3 cellular contexts compared by ENCODE assay signal in genomic region chr16:65746941-65747340, GRCh38.
TF ChIP-seq lines count a peak whose summit lies in the region.

No MANE protein-coding gene starts in this region.

TF ChIP-seq in A549, 52 proteins besides CTCF, POLR2A, EP300 and RAD21:
- TF ChIP-seq MAFK (IDR thresholded peaks at IDR 0.05; ENCODE audit: partially characterized antibody) (peak; percentile 70), ZC3H11A (IDR thresholded peaks at IDR 0.05) (no peak)

TF ChIP-seq in IMR-90, 13 proteins besides CTCF, POLR2A, EP300 and RAD21:
- TF ChIP-seq NFE2L2 (IDR thresholded peaks at IDR 0.05; ENCODE audit: low read depth, low read length) (no peak), MAFK (IDR thresholded peaks at IDR 0.05; ENCODE audit: low read depth, low read length) (peak; percentile 82), RFX5 (IDR thresholded peaks at IDR 0.05; ENCODE audit: low read depth, low read length) (no peak), MAZ (IDR thresholded peaks at IDR 0.05; ENCODE audit: borderline replicate concordance, low read depth, low read length) (no peak)

TF ChIP-seq in H1, 55 proteins besides CTCF, POLR2A, EP300 and RAD21:
- TF ChIP-seq JUND (IDR thresholded peaks at IDR 0.05; ENCODE audit: low read length) (no peak), YY1 (IDR thresholded peaks at IDR 0.05; ENCODE audit: low read depth, low read length) (no peak), BACH1 (IDR thresholded peaks at IDR 0.05; ENCODE audit: low read length) (no peak), PHF8 (conservative IDR thresholded peaks at IDR 0.05; ENCODE audit: low read depth, low read length) (no peak), TCF12 (IDR thresholded peaks at IDR 0.05; ENCODE audit: low read depth, low read length) (no peak), ASH2L (IDR thresholded peaks at IDR 0.05; ENCODE audit: low read length) (no peak), EZH2 (IDR thresholded peaks at IDR 0.05; ENCODE audit: low read depth, low read length, severe bottlenecking) (no peak), SRF (IDR thresholded peaks at IDR 0.05; ENCODE audit: low read depth, low read length) (no peak), KDM1A (IDR thresholded peaks at IDR 0.05; ENCODE audit: borderline replicate concordance, low read length) (no peak), TEAD4 (IDR thresholded peaks at IDR 0.05; ENCODE audit: low read depth, low read length) (no peak), SP1 (IDR thresholded peaks at IDR 0.05; ENCODE audit: low read depth, low read length) (no peak), CBX5 (IDR thresholded peaks at IDR 0.05; ENCODE audit: low read depth, low read length) (no peak), RNF2 (IDR thresholded peaks at IDR 0.05; ENCODE audit: borderline replicate concordance, low read depth, low read length, missing control alignments, poor library complexity, severe bottlenecking) (no peak), CEBPB (IDR thresholded peaks at IDR 0.05; ENCODE audit: low read depth, low read length) (no peak), SP2 (IDR thresholded peaks at IDR 0.05; ENCODE audit: low read length) (no peak)
